Comparison of ENCODE assay signal across 1 cellular context in the genomic region with DNA sequence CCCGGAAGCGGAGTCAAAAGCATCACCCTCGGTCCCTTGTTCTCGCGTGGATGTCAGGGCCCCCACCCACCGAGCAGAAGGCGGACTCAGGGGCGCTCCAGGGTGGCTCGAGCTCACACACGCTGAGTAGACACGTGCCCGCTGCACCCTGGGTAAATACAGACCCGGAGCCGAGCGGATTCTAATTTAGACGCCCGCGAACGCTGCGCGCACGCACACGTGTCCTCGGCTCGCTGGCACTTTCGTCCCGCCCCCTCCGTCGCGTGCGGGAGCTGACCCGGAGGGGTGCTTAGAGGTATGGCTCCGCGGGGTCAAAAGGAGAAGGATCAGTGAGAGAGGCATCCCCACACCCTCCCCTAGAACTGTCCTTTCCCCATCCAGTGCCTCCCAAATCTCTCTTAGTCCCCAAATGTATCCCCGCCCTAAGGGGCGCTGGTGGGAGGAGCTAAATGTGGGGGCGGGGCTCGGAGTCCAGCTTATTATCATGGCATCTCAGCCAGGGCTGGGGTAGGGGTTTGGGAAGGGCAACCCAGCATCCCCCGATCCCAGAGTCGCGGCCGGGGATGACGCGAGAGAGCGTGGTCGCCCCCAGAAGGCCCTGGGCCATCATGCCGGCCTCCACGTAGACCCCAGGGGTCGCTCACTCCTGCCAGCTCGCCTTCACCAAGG.
TF ChIP-seq lines count a peak whose summit lies in the region.

No MANE protein-coding gene starts in this region.

TF ChIP-seq in GM12878, 131 proteins besides CTCF, POLR2A, EP300 and RAD21 (continued from another document and continues in another):
- TF ChIP-seq ZNF592 (IDR thresholded peaks at IDR 0.05) (no peak), SREBF2 (IDR thresholded peaks at IDR 0.05; ENCODE audit: low read length) (no peak), MEF2B (IDR thresholded peaks at IDR 0.05; ENCODE audit: partially characterized antibody, poor library complexity, severe bottlenecking) (peak; percentile 53), SREBF1 (IDR thresholded peaks at IDR 0.05; ENCODE audit: low read length) (no peak), BMI1 (IDR thresholded peaks at IDR 0.05; ENCODE audit: borderline replicate concordance) (no peak), ZZZ3 (IDR thresholded peaks at IDR 0.05; ENCODE audit: control insufficient read depth, insufficient read length, low read depth) (no peak), USF1 (IDR thresholded peaks at IDR 0.05; ENCODE audit: borderline replicate concordance, extremely low read length, insufficient read depth, low read depth, low read length) (peak; percentile 74), WRNIP1 (IDR thresholded peaks at IDR 0.05; ENCODE audit: borderline replicate concordance, low read depth, low read length) (no peak), CBFB (IDR thresholded peaks at IDR 0.05; ENCODE audit: low read depth) (no peak), EGR1 (IDR thresholded peaks at IDR 0.05; ENCODE audit: borderline replicate concordance in 1 of 2, low read depth in 2 of 2, low read length in 2 of 2) (peak in 1 of 2 experiments; percentile 67; a peak in 1 of 3 replicates), RAD51 (IDR thresholded peaks at IDR 0.05) (peak; percentile 74), MEF2A (IDR thresholded peaks at IDR 0.05; ENCODE audit: insufficient read depth, low read depth, low read length) (no peak), HDGF (IDR thresholded peaks at IDR 0.05) (no peak), CUX1 (IDR thresholded peaks at IDR 0.05; ENCODE audit: insufficient replicate concordance, low read depth, low read length) (no peak), SMC3 (IDR thresholded peaks at IDR 0.05; ENCODE audit: borderline replicate concordance, low read length) (no peak), CHD4 (IDR thresholded peaks at IDR 0.05) (no peak)
- TF ChIP-seq, protein P1, sequence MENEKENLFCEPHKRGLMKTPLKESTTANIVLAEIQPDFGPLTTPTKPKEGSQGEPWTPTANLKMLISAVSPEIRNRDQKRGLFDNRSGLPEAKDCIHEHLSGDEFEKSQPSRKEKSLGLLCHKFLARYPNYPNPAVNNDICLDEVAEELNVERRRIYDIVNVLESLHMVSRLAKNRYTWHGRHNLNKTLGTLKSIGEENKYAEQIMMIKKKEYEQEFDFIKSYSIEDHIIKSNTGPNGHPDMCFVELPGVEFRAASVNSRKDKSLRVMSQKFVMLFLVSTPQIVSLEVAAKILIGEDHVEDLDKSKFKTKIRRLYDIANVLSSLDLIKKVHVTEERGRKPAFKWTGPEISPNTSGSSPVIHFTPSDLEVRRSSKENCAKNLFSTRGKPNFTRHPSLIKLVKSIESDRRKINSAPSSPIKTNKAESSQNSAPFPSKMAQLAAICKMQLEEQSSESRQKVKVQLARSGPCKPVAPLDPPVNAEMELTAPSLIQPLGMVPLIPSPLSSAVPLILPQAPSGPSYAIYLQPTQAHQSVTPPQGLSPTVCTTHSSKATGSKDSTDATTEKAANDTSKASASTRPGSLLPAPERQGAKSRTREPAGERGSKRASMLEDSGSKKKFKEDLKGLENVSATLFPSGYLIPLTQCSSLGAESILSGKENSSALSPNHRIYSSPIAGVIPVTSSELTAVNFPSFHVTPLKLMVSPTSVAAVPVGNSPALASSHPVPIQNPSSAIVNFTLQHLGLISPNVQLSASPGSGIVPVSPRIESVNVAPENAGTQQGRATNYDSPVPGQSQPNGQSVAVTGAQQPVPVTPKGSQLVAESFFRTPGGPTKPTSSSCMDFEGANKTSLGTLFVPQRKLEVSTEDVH (IDR thresholded peaks at IDR 0.05; ENCODE audit: low read depth, partially characterized antibody), result no peak
- TF ChIP-seq, protein P2, sequence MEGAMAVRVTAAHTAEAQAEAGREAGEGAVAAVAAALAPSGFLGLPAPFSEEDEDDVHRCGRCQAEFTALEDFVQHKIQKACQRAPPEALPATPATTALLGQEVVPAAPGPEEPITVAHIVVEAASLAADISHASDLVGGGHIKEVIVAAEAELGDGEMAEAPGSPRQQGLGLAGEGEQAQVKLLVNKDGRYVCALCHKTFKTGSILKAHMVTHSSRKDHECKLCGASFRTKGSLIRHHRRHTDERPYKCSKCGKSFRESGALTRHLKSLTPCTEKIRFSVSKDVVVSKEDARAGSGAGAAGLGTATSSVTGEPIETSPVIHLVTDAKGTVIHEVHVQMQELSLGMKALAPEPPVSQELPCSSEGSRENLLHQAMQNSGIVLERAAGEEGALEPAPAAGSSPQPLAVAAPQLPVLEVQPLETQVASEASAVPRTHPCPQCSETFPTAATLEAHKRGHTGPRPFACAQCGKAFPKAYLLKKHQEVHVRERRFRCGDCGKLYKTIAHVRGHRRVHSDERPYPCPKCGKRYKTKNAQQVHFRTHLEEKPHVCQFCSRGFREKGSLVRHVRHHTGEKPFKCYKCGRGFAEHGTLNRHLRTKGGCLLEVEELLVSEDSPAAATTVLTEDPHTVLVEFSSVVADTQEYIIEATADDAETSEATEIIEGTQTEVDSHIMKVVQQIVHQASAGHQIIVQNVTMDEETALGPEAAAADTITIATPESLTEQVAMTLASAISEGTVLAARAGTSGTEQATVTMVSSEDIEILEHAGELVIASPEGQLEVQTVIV (IDR thresholded peaks at IDR 0.05; ENCODE audit: borderline replicate concordance, partially characterized antibody), result no peak
- TF ChIP-seq, protein P3, sequence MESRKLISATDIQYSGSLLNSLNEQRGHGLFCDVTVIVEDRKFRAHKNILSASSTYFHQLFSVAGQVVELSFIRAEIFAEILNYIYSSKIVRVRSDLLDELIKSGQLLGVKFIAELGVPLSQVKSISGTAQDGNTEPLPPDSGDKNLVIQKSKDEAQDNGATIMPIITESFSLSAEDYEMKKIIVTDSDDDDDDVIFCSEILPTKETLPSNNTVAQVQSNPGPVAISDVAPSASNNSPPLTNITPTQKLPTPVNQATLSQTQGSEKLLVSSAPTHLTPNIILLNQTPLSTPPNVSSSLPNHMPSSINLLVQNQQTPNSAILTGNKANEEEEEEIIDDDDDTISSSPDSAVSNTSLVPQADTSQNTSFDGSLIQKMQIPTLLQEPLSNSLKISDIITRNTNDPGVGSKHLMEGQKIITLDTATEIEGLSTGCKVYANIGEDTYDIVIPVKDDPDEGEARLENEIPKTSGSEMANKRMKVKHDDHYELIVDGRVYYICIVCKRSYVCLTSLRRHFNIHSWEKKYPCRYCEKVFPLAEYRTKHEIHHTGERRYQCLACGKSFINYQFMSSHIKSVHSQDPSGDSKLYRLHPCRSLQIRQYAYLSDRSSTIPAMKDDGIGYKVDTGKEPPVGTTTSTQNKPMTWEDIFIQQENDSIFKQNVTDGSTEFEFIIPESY (IDR thresholded peaks at IDR 0.05), result no peak
- TF ChIP-seq, protein P4, sequence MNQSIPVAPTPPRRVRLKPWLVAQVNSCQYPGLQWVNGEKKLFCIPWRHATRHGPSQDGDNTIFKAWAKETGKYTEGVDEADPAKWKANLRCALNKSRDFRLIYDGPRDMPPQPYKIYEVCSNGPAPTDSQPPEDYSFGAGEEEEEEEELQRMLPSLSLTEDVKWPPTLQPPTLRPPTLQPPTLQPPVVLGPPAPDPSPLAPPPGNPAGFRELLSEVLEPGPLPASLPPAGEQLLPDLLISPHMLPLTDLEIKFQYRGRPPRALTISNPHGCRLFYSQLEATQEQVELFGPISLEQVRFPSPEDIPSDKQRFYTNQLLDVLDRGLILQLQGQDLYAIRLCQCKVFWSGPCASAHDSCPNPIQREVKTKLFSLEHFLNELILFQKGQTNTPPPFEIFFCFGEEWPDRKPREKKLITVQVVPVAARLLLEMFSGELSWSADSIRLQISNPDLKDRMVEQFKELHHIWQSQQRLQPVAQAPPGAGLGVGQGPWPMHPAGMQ (IDR thresholded peaks at IDR 0.05; ENCODE audit: borderline replicate concordance), result no peak
- TF ChIP-seq, protein P5, sequence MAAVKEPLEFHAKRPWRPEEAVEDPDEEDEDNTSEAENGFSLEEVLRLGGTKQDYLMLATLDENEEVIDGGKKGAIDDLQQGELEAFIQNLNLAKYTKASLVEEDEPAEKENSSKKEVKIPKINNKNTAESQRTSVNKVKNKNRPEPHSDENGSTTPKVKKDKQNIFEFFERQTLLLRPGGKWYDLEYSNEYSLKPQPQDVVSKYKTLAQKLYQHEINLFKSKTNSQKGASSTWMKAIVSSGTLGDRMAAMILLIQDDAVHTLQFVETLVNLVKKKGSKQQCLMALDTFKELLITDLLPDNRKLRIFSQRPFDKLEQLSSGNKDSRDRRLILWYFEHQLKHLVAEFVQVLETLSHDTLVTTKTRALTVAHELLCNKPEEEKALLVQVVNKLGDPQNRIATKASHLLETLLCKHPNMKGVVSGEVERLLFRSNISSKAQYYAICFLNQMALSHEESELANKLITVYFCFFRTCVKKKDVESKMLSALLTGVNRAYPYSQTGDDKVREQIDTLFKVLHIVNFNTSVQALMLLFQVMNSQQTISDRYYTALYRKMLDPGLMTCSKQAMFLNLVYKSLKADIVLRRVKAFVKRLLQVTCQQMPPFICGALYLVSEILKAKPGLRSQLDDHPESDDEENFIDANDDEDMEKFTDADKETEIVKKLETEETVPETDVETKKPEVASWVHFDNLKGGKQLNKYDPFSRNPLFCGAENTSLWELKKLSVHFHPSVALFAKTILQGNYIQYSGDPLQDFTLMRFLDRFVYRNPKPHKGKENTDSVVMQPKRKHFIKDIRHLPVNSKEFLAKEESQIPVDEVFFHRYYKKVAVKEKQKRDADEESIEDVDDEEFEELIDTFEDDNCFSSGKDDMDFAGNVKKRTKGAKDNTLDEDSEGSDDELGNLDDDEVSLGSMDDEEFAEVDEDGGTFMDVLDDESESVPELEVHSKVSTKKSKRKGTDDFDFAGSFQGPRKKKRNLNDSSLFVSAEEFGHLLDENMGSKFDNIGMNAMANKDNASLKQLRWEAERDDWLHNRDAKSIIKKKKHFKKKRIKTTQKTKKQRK (IDR thresholded peaks at IDR 0.05; ENCODE audit: low read depth, low read length), result no peak
- TF ChIP-seq, protein P6, sequence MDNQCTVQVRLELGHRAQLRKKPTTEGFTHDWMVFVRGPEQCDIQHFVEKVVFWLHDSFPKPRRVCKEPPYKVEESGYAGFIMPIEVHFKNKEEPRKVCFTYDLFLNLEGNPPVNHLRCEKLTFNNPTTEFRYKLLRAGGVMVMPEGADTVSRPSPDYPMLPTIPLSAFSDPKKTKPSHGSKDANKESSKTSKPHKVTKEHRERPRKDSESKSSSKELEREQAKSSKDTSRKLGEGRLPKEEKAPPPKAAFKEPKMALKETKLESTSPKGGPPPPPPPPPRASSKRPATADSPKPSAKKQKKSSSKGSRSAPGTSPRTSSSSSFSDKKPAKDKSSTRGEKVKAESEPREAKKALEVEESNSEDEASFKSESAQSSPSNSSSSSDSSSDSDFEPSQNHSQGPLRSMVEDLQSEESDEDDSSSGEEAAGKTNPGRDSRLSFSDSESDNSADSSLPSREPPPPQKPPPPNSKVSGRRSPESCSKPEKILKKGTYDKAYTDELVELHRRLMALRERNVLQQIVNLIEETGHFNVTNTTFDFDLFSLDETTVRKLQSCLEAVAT (IDR thresholded peaks at IDR 0.05), result no peak
